In genomic region chr5:129135633-129136032, GRCh38 we compare ENCODE assay signal across 10 cellular contexts. TPM values are rescaled to one million over a fixed set of nuclear protein-coding genes. Genes with fewer than 3 reads are reported as not detected.
DNase-seq lines count a peak whose midpoint lies in the region; ATAC-seq and TF ChIP-seq lines count a peak whose summit lies in the region.
"Had no signal": no experiment of that assay in that cellular context is flagged by ENCODE, and none has a peak within 500 bp of the region (broad histone marks: within the 10 kb centered on the region; RNA-seq: fewer than 3 reads in every experiment).

No MANE protein-coding gene starts in this region.

- no peaks in the 10 kb centered on the region for H3K36me3 ChIP-seq in mesendoderm (ENCODE audit: control insufficient read depth, insufficient read depth, low read length)

- DNase-seq in activated CD4-positive, alpha-beta T cell treated with anti-CD3 and anti-CD28 coated beads, Interleukin-2, amount 10 ng/mL, durations not matched to agents 24 days and 14 days, result peak; percentile 65
- DNase-seq in activated CD4-positive, alpha-beta T cell treated with anti-CD3 and anti-CD28 coated beads for 1 hour, result no peak
- DNase-seq in H4 (ENCODE audit: low spot score) (peak; percentile 27), NB4 (ENCODE audit: low read depth) (peak; percentile 26), mesendoderm (peak; percentile 74), AG08395 (ENCODE audit: low spot score) (no peak)
- no peak for DNase-seq in central memory CD4-positive, alpha-beta T cell

- peak; percentile 5 for TF ChIP-seq CTCF in NB4 (IDR thresholded peaks at IDR 0.05; ENCODE audit: low read depth, low read length)

- H3K4me3 Mint-ChIP-seq in activated CD4-positive, alpha-beta T cell treated with anti-CD3 and anti-CD28 coated beads, Interleukin-2, amount 10 ng/mL, durations not matched to agents 24 days and 14 days, result no peak overlapping the region
- H3K4me3 Mint-ChIP-seq: naive thymus-derived CD8-positive, alpha-beta T cell had no signal

- no peak for ATAC-seq in GM21360 (IDR thresholded peaks at IDR 0.05; ENCODE audit: unreplicated experiment)

- no peaks in the 10 kb centered on the region for H3K4me1 ChIP-seq in mesendoderm (ENCODE audit: control insufficient read depth, low read depth, low read length)

- no peak overlapping the region for H3K9ac ChIP-seq in mesendoderm (ENCODE audit: low read length)

- no peak overlapping the region for H4K8ac ChIP-seq in mesendoderm (ENCODE audit: low read depth, low read length)

- H3K18ac ChIP-seq in mesendoderm (ENCODE audit: low read length), result no peak overlapping the region

- no peak overlapping the region for H3K4me2 ChIP-seq in mesendoderm (ENCODE audit: low read length)

- H3K23ac ChIP-seq in mesendoderm (ENCODE audit: low read length), result no peak overlapping the region

- H3K36me3 Mint-ChIP-seq in activated CD4-positive, alpha-beta T cell treated with anti-CD3 and anti-CD28 coated beads, Interleukin-2, amount 10 ng/mL, durations not matched to agents 24 days and 14 days (ENCODE audit: low read depth), result no peaks in the 10 kb centered on the region
- H3K36me3 Mint-ChIP-seq: naive thymus-derived CD8-positive, alpha-beta T cell had no signal

- no peak overlapping the region for H4K5ac ChIP-seq in mesendoderm (ENCODE audit: low read length)

- H3K9me3 Mint-ChIP-seq in activated CD4-positive, alpha-beta T cell treated with anti-CD3 and anti-CD28 coated beads, Interleukin-2, amount 10 ng/mL, durations not matched to agents 24 days and 14 days, result no peaks in the 10 kb centered on the region
- H3K9me3 Mint-ChIP-seq: naive thymus-derived CD8-positive, alpha-beta T cell had no signal

- H3K27me3 ChIP-seq in mesendoderm (ENCODE audit: insufficient read depth, low read length, poor library complexity), result no peaks in the 10 kb centered on the region

- intact Hi-C loops in activated CD4-positive, alpha-beta T cell treated with anti-CD3 and anti-CD28 coated beads, Interleukin-2, amount 10 ng/mL, durations not matched to agents 24 days and 14 days (cut with micrococcal nuclease), result loop anchor here (2.0 kb wide), 1 partner anchor 231 kb away; no protein-coding TSS in a partner anchor

- H2BK5ac ChIP-seq in mesendoderm (ENCODE audit: low read length), result no peak overlapping the region

- no peak overlapping the region for H3K56ac ChIP-seq in mesendoderm (ENCODE audit: low read length)

- no peak for TF ChIP-seq POLR2A in NB4 (IDR thresholded peaks at IDR 0.05; ENCODE audit: extremely low read depth, insufficient read length)

- H2AK5ac ChIP-seq in mesendoderm (ENCODE audit: low read length), result no peak overlapping the region

- H3K27ac Mint-ChIP-seq in activated CD4-positive, alpha-beta T cell treated with anti-CD3 and anti-CD28 coated beads, Interleukin-2, amount 10 ng/mL, durations not matched to agents 24 days and 14 days, result no peak overlapping the region
- H3K27ac Mint-ChIP-seq: naive thymus-derived CD8-positive, alpha-beta T cell had no signal

- H3K79me1 ChIP-seq in mesendoderm (ENCODE audit: low read length), result no peaks in the 10 kb centered on the region

- H2BK15ac ChIP-seq in mesendoderm (replicated peaks; ENCODE audit: low read depth), result no peak overlapping the region

- no peaks in the 10 kb centered on the region for H3K4me1 Mint-ChIP-seq in activated CD4-positive, alpha-beta T cell treated with anti-CD3 and anti-CD28 coated beads, Interleukin-2, amount 10 ng/mL, durations not matched to agents 24 days and 14 days
- H3K4me1 Mint-ChIP-seq: naive thymus-derived CD8-positive, alpha-beta T cell had no signal

- no peak overlapping the region for H3K4me3 ChIP-seq in NB4 (ENCODE audit: low read depth, low read length)
- no peak overlapping the region for H3K4me3 ChIP-seq in mesendoderm (ENCODE audit: low read length)

- no peak overlapping the region for H3K27ac ChIP-seq in mesendoderm (ENCODE audit: low read depth, low read length)
- H3K27ac ChIP-seq: HL-60 had no signal

- H2BK120ac ChIP-seq in mesendoderm (ENCODE audit: low read depth, low read length), result no peak overlapping the region

- peaks cover 2% of the 10 kb centered on the region for H3K27me3 Mint-ChIP-seq in activated CD4-positive, alpha-beta T cell treated with anti-CD3 and anti-CD28 coated beads, Interleukin-2, amount 10 ng/mL, durations not matched to agents 24 days and 14 days

- no peaks in the 10 kb centered on the region for H3K79me2 ChIP-seq in mesendoderm (ENCODE audit: control insufficient read depth, insufficient read depth, low read length)

- no peak overlapping the region for H3K4ac ChIP-seq in mesendoderm (ENCODE audit: low read depth, low read length)

RNA-seq across cellular contexts. Expression of gene ISOC1, which starts 41.1 kb away (rescaled TPM):
- 29.4 and 31.6 TPM in 2 replicates for total RNA-seq in activated CD4-positive, alpha-beta T cell treated with anti-CD3 and anti-CD28 coated beads, Interleukin-2, amount 10 ng/mL, durations not matched to agents 24 days and 14 days
- 41.4 and 55.2 TPM in 2 replicates for total RNA-seq in H4 (2014; rRNA removed; shearing (Covaris generic))
- polyA plus RNA-seq in mesendoderm (2013, experiment 1 of 2), result 40.6 TPM
- 45.1 TPM for polyA plus RNA-seq in mesendoderm (2013, experiment 2 of 2)

Comparison
In these comparisons a context has a peak if more than half of its experiments do, and no peak if none do; other contexts are left out.
1. DNase-seq: peak in activated CD4-positive, alpha-beta T cell treated with anti-CD3 and anti-CD28 coated beads, Interleukin-2, amount 10 ng/mL, durations not matched to agents 24 days and 14 days (single experiment), H4 (single experiment), NB4 (single experiment) and mesendoderm (single experiment); none in activated CD4-positive, alpha-beta T cell treated with anti-CD3 and anti-CD28 coated beads for 1 hour (single experiment), AG08395 (single experiment) and central memory CD4-positive, alpha-beta T cell (single experiment).